In the genomic region with DNA sequence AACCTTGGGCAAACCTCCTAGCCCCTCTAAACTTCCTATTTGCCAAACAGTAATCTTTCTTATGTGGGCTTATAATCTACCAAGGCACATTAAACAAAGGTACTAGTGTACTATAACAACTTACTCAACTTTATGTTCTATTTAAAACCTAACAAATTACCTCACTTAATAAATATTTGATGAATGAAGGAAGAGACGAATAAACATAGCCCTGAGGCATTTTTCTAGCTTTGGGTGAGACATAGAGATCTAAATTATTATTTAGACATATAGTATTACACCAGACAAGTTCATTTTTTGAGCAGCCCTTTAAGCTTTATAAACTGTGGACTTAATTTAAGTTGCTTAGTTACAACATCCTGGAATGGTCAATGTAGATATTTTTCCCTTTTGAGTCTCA, we compare ENCODE assay signal across 15 cellular contexts.
"Had no signal": no experiment of that assay in that cellular context is flagged by ENCODE, and none has a peak within 500 bp of the region (broad histone marks: within the 10 kb centered on the region; RNA-seq: fewer than 3 reads in every experiment).

No MANE protein-coding gene starts in this region.

- H3K27ac ChIP-seq: hepatocyte, right atrium auricular region, skin epidermis, tibial nerve, uterus had no signal

- H3K27me3 ChIP-seq: hepatocyte, right atrium auricular region, tibial nerve, uterus had no signal

- H3K36me3 ChIP-seq: right atrium auricular region, tibial nerve, uterus had no signal

- H3K4me1 ChIP-seq: right atrium auricular region, tibial nerve, uterus had no signal

- H3K4me3 ChIP-seq: hepatocyte, right atrium auricular region, skin epidermis, tibial nerve, uterus had no signal

- DNase-seq: activated CD4-positive, alpha-beta T cell treated with anti-CD3 and anti-CD28 coated beads for 48 hours; activated CD8-positive, alpha-beta memory T cell treated with anti-CD3 and anti-CD28 coated beads for 24 hours; activated gamma-delta T cell treated with Interleukin-2 at 50 U/mL for 16 hours; amygdala; erythroblast; occipital lobe; stimulated activated CD4-positive, alpha-beta T cell treated with anti-CD3 and anti-CD28 coated beads, Interleukin-15, amount 100 ng/mL, for 24 hours; stimulated activated CD4-positive, alpha-beta T cell treated with anti-CD3 and anti-CD28 coated beads, Interleukin-4, amount 100 ng/mL, for 1 hour; stimulated activated naive CD4-positive, alpha-beta T cell; T-helper 17 cell; uterus had no signal

- H3K9me3 ChIP-seq: right atrium auricular region, tibial nerve, uterus had no signal

- ATAC-seq: T-helper 17 cell had no signal
